20 cellular contexts compared by ENCODE assay signal in the genomic region with DNA sequence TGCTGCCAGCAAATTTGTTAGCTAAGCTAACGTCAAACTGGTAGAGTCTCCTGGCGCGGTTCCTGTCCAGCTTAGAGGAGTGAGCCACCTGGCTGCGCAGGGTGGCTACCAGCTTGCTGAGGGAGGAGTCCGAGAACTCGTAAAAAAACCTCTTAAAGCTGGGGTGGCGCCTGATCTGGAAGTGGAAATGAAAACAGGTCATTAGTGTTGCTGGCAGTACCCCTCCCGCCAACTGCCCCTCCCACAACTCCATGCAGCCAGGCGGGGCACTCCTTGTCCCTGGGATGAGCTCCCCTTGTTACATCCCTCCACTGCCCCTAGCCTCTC. TPM values are rescaled to one million over a fixed set of nuclear protein-coding genes. Genes with fewer than 3 reads are reported as not detected.
A peak's percentile ranks its signal among the peaks of the same experiment; 100 is the strongest.
DNase-seq lines count a peak whose midpoint lies in the region; ATAC-seq and TF ChIP-seq lines count a peak whose summit lies in the region.
"Had no signal": no experiment of that assay in that cellular context is flagged by ENCODE, and none has a peak within 500 bp of the region (broad histone marks: within the 10 kb centered on the region; RNA-seq: fewer than 3 reads in every experiment).

No MANE protein-coding gene starts in this region.

- peaks cover 42% of the 10 kb centered on the region for H3K4me1 Mint-ChIP-seq in brain
- H3K4me1 Mint-ChIP-seq: stimulated activated naive CD8-positive, alpha-beta T cell treated with anti-CD3 and anti-CD28 coated beads, Interleukin-15, amount 100 ng/mL, for 72 hours had no signal

- no peaks in the 10 kb centered on the region for H3K36me3 Mint-ChIP-seq in brain
- H3K36me3 Mint-ChIP-seq: mesothelial cell of epicardium had no signal

- ATAC-seq in GM19023 (IDR thresholded peaks at IDR 0.05; ENCODE audit: unreplicated experiment) (no peak), GM21526 (IDR thresholded peaks at IDR 0.05; ENCODE audit: low FRiP score, unreplicated experiment) (no peak)
- ATAC-seq: stimulated activated naive CD8-positive, alpha-beta T cell treated with anti-CD3 and anti-CD28 coated beads, Interleukin-15, amount 100 ng/mL, for 72 hours had no signal

- no peak overlapping the region for H3K4me3 Mint-ChIP-seq in brain
- H3K4me3 Mint-ChIP-seq: activated T-helper 1 cell treated with anti-CD3 and anti-CD28 coated beads, Interleukin-12 subunit alpha, Interleukin-12 subunit beta, Interleukin-2, Interleukin-4 antibody, amounts not matched to agents 30 ng/mL and 10 ng/mL and 1 ng/mL, durations not matched to agents 14 hours and 24 hours and 36 hours; HFFc6; mesothelial cell of epicardium; stimulated activated naive CD8-positive, alpha-beta T cell treated with anti-CD3 and anti-CD28 coated beads, Interleukin-15, amount 100 ng/mL, for 72 hours had no signal

- DNase-seq in DMS 273 (lab: John Stamatoyannopoulos, UW; ENCODE audit: unreplicated experiment) (peak; percentile 88), NCI-H146 (lab: John Stamatoyannopoulos, UW) (peak; percentile 50), NCI-H524 treated with DMSO at 0.1 percent for 48 hours (lab: John Stamatoyannopoulos, UW) (peak; percentile 82), mucosa of gallbladder (ENCODE audit: low spot score) (no peak), hypothalamus (lab: John Stamatoyannopoulos, UW) (no peak)
- DNase-seq: activated CD4-positive, alpha-beta T cell treated with anti-CD3 and anti-CD28 coated beads, Interleukin-2, amount 50 U/mL, for 4 hours; amygdala; Caco-2; HFFc6; KG1; ovary; stimulated activated naive CD8-positive, alpha-beta T cell treated with anti-CD3 and anti-CD28 coated beads, Interleukin-15, amount 100 ng/mL, for 72 hours; T-helper 9 cell had no signal

- H3K27me3 Mint-ChIP-seq in brain = no peaks in the 10 kb centered on the region
- H3K27me3 Mint-ChIP-seq: stimulated activated naive CD8-positive, alpha-beta T cell treated with anti-CD3 and anti-CD28 coated beads, Interleukin-15, amount 100 ng/mL, for 72 hours had no signal

- TF ChIP-seq CTCF in brain (conservative IDR thresholded peaks at IDR 0.05) = no peak

- H3K9me3 Mint-ChIP-seq in brain = peaks cover 0 to 3% (median 0%) of the 10 kb centered on the region in 5 experiments
- H3K9me3 Mint-ChIP-seq: activated T-helper 1 cell treated with anti-CD3 and anti-CD28 coated beads, Interleukin-12 subunit alpha, Interleukin-12 subunit beta, Interleukin-2, Interleukin-4 antibody, amounts not matched to agents 30 ng/mL and 10 ng/mL and 1 ng/mL, durations not matched to agents 14 hours and 24 hours and 36 hours; HFFc6; mesothelial cell of epicardium; stimulated activated naive CD8-positive, alpha-beta T cell treated with anti-CD3 and anti-CD28 coated beads, Interleukin-15, amount 100 ng/mL, for 72 hours had no signal

- peak overlapping the region in 3 of 5 experiments; percentile 68 to 84 (median 69) for H3K27ac Mint-ChIP-seq in brain
- H3K27ac Mint-ChIP-seq: activated T-helper 1 cell treated with anti-CD3 and anti-CD28 coated beads, Interleukin-12 subunit alpha, Interleukin-12 subunit beta, Interleukin-2, Interleukin-4 antibody, amounts not matched to agents 30 ng/mL and 10 ng/mL and 1 ng/mL, durations not matched to agents 14 hours and 24 hours and 36 hours; HFFc6; stimulated activated naive CD8-positive, alpha-beta T cell treated with anti-CD3 and anti-CD28 coated beads, Interleukin-15, amount 100 ng/mL, for 72 hours had no signal

RNA-seq across cellular contexts. Expression of gene BNIP5, which starts 17.3 kb away (rescaled TPM):
- polyA plus RNA-seq in brain (ENCODE audit: insufficient read depth, low read depth, low replicate concordance) = not detected
- total RNA-seq in mucosa of gallbladder = 7.4 TPM
- total RNA-seq: activated T-helper 1 cell treated with anti-CD3 and anti-CD28 coated beads, Interleukin-12 subunit alpha, Interleukin-12 subunit beta, Interleukin-2, Interleukin-4 antibody, amounts not matched to agents 30 ng/mL and 10 ng/mL and 1 ng/mL, durations not matched to agents 14 hours and 24 hours and 36 hours; HFFc6; kidney epithelial cell; mesothelial cell of epicardium had no signal

RNA-seq across cellular contexts. Expression of gene PNPLA1, which starts 49.5 kb away (rescaled TPM):
- polyA plus RNA-seq in brain (ENCODE audit: insufficient read depth, low read depth, low replicate concordance) = 0.15 TPM
- total RNA-seq in mucosa of gallbladder = 0.14 TPM
- total RNA-seq: activated T-helper 1 cell treated with anti-CD3 and anti-CD28 coated beads, Interleukin-12 subunit alpha, Interleukin-12 subunit beta, Interleukin-2, Interleukin-4 antibody, amounts not matched to agents 30 ng/mL and 10 ng/mL and 1 ng/mL, durations not matched to agents 14 hours and 24 hours and 36 hours; epithelial cell of proximal tubule; HFFc6; kidney epithelial cell; mesothelial cell of epicardium had no signal

Comparison
In these comparisons a context has a peak if more than half of its experiments do, and no peak if none do; other contexts are left out.
1. DNase-seq: peak in DMS 273 (single experiment), NCI-H146 (single experiment) and NCI-H524 treated with DMSO at 0.1 percent for 48 hours (single experiment); none in mucosa of gallbladder (single experiment) and hypothalamus (0 of 51).